2 cellular contexts compared by ENCODE assay signal in the genomic region with DNA sequence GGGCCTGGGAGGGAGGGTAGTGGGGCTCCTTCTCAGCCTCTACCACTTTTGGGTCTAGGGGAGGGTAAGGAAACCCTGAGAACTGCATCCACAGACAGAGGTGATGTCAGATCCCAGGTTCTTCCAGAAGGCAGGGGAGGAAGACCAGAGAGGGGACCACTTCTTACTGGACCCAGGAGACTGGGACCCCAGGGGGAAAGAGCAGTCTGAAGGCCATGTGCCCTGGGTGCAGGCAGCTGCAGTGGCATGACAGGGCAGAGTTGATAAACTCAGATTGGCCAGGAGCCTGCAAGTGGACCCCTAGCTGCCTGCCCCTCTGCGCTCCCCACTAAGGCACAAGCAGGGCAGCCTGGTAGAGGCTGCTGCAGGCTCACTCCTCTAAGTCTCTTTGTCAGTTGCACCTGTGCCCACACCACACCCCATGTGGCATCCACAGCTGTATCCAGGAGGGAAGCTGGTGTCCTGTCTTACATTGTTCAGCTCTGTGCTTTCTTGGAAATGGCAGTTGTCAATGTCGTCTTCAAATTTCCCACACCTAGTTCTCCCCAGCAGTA.
TF ChIP-seq lines count a peak whose summit lies in the region.

No MANE protein-coding gene starts in this region.

TF ChIP-seq in H1, 55 proteins besides CTCF, POLR2A, EP300 and RAD21:
- no peak for TF ChIP-seq NANOG (IDR thresholded peaks at IDR 0.05; ENCODE audit: insufficient read depth, low read depth, low read length, poor library complexity, severe bottlenecking)
- TF ChIP-seq SIN3A (conservative IDR thresholded peaks at IDR 0.05 in 1 of 2, IDR thresholded peaks at IDR 0.05 in 1 of 2; ENCODE audit: low read depth in 1 of 2, low read length in 2 of 2), result no peak
- TF ChIP-seq EGR1 (IDR thresholded peaks at IDR 0.05; ENCODE audit: borderline replicate concordance, low read depth, low read length), result no peak
- no peak for TF ChIP-seq RNF2 (IDR thresholded peaks at IDR 0.05; ENCODE audit: borderline replicate concordance, low read depth, low read length, missing control alignments, poor library complexity, severe bottlenecking)
- TF ChIP-seq, protein P1, sequence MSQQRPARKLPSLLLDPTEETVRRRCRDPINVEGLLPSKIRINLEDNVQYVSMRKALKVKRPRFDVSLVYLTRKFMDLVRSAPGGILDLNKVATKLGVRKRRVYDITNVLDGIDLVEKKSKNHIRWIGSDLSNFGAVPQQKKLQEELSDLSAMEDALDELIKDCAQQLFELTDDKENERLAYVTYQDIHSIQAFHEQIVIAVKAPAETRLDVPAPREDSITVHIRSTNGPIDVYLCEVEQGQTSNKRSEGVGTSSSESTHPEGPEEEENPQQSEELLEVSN (IDR thresholded peaks at IDR 0.05), result no peak
- no peak for TF ChIP-seq JUND (IDR thresholded peaks at IDR 0.05; ENCODE audit: low read length)
- TF ChIP-seq SP4 (IDR thresholded peaks at IDR 0.05; ENCODE audit: low read length), result no peak
- TF ChIP-seq SRF (IDR thresholded peaks at IDR 0.05; ENCODE audit: low read depth, low read length), result no peak
- no peak for TF ChIP-seq BACH1 (IDR thresholded peaks at IDR 0.05; ENCODE audit: low read length)
- no peak for TF ChIP-seq CHD1 (IDR thresholded peaks at IDR 0.05; ENCODE audit: low read depth, low read length)
- TF ChIP-seq, protein P2, sequence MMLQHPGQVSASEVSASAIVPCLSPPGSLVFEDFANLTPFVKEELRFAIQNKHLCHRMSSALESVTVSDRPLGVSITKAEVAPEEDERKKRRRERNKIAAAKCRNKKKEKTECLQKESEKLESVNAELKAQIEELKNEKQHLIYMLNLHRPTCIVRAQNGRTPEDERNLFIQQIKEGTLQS (IDR thresholded peaks at IDR 0.05; ENCODE audit: insufficient read depth, low read depth, low read length), result no peak
- TF ChIP-seq, protein P3, sequence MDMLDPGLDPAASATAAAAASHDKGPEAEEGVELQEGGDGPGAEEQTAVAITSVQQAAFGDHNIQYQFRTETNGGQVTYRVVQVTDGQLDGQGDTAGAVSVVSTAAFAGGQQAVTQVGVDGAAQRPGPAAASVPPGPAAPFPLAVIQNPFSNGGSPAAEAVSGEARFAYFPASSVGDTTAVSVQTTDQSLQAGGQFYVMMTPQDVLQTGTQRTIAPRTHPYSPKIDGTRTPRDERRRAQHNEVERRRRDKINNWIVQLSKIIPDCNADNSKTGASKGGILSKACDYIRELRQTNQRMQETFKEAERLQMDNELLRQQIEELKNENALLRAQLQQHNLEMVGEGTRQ (IDR thresholded peaks at IDR 0.05; ENCODE audit: low read length), result no peak

TF ChIP-seq in HepG2, 621 proteins besides CTCF, POLR2A, EP300 and RAD21:
- TF ChIP-seq TGIF2 (CRISPR knock-in tag; IDR thresholded peaks at IDR 0.05) (no peak), ZSCAN21 (CRISPR knock-in tag; IDR thresholded peaks at IDR 0.05; ENCODE audit: borderline replicate concordance) (no peak), GATAD2A (CRISPR knock-in tag; IDR thresholded peaks at IDR 0.05) (no peak), HMGA1 (CRISPR knock-in tag; conservative IDR thresholded peaks at IDR 0.05) (no peak), ZFAT (CRISPR knock-in tag; conservative IDR thresholded peaks at IDR 0.05) (no peak), ZNF556 (CRISPR knock-in tag; IDR thresholded peaks at IDR 0.05; ENCODE audit: borderline replicate concordance) (no peak), ZNF619 (CRISPR knock-in tag; IDR thresholded peaks at IDR 0.05) (no peak), ZFY (CRISPR knock-in tag; IDR thresholded peaks at IDR 0.05) (no peak), ZSCAN30 (CRISPR knock-in tag; IDR thresholded peaks at IDR 0.05) (no peak), ZNF567 (CRISPR knock-in tag; IDR thresholded peaks at IDR 0.05; ENCODE audit: borderline replicate concordance) (no peak)
- TF ChIP-seq, protein P4, sequence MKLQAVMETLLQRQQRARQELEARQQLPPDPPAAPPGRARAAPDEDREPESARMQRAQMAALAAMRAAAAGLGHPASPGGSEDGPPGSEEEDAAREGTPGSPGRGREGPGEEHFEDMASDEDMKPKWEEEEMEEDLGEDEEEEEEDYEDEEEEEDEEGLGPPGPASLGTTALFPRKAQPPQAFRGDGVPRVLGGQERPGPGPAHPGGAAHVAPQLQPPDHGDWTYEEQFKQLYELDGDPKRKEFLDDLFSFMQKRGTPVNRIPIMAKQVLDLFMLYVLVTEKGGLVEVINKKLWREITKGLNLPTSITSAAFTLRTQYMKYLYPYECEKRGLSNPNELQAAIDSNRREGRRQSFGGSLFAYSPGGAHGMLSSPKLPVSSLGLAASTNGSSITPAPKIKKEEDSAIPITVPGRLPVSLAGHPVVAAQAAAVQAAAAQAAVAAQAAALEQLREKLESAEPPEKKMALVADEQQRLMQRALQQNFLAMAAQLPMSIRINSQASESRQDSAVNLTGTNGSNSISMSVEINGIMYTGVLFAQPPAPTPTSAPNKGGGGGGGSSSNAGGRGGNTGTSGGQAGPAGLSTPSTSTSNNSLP (IDR thresholded peaks at IDR 0.05; ENCODE audit: low read depth, low read length), result no peak
- TF ChIP-seq, protein P5, sequence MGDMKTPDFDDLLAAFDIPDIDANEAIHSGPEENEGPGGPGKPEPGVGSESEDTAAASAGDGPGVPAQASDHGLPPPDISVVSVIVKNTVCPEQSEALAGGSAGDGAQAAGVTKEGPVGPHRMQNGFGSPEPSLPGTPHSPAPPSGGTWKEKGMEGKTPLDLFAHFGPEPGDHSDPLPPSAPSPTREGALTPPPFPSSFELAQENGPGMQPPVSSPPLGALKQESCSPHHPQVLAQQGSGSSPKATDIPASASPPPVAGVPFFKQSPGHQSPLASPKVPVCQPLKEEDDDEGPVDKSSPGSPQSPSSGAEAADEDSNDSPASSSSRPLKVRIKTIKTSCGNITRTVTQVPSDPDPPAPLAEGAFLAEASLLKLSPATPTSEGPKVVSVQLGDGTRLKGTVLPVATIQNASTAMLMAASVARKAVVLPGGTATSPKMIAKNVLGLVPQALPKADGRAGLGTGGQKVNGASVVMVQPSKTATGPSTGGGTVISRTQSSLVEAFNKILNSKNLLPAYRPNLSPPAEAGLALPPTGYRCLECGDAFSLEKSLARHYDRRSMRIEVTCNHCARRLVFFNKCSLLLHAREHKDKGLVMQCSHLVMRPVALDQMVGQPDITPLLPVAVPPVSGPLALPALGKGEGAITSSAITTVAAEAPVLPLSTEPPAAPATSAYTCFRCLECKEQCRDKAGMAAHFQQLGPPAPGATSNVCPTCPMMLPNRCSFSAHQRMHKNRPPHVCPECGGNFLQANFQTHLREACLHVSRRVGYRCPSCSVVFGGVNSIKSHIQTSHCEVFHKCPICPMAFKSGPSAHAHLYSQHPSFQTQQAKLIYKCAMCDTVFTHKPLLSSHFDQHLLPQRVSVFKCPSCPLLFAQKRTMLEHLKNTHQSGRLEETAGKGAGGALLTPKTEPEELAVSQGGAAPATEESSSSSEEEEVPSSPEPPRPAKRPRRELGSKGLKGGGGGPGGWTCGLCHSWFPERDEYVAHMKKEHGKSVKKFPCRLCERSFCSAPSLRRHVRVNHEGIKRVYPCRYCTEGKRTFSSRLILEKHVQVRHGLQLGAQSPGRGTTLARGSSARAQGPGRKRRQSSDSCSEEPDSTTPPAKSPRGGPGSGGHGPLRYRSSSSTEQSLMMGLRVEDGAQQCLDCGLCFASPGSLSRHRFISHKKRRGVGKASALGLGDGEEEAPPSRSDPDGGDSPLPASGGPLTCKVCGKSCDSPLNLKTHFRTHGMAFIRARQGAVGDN (CRISPR knock-in tag; IDR thresholded peaks at IDR 0.05), result no peak
- TF ChIP-seq, protein P6, sequence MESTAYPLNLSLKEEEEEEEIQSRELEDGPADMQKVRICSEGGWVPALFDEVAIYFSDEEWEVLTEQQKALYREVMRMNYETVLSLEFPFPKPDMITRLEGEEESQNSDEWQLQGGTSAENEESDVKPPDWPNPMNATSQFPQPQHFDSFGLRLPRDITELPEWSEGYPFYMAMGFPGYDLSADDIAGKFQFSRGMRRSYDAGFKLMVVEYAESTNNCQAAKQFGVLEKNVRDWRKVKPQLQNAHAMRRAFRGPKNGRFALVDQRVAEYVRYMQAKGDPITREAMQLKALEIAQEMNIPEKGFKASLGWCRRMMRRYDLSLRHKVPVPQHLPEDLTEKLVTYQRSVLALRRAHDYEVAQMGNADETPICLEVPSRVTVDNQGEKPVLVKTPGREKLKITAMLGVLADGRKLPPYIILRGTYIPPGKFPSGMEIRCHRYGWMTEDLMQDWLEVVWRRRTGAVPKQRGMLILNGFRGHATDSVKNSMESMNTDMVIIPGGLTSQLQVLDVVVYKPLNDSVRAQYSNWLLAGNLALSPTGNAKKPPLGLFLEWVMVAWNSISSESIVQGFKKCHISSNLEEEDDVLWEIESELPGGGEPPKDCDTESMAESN (CRISPR knock-in tag; conservative IDR thresholded peaks at IDR 0.05), result no peak
- TF ChIP-seq, protein P7, sequence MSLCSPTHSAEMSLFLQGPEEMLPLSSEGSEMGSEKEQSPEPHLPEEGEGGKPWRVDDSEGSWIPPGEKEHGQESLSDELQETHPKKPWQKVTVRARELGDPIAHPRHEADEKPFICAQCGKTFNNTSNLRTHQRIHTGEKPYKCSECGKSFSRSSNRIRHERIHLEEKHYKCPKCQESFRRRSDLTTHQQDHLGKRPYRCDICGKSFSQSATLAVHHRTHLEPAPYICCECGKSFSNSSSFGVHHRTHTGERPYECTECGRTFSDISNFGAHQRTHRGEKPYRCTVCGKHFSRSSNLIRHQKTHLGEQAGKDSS (CRISPR knock-in tag; IDR thresholded peaks at IDR 0.05; ENCODE audit: borderline replicate concordance, low read depth), result no peak
